ENCODE assay signal across 8 cellular contexts in the genomic region with DNA sequence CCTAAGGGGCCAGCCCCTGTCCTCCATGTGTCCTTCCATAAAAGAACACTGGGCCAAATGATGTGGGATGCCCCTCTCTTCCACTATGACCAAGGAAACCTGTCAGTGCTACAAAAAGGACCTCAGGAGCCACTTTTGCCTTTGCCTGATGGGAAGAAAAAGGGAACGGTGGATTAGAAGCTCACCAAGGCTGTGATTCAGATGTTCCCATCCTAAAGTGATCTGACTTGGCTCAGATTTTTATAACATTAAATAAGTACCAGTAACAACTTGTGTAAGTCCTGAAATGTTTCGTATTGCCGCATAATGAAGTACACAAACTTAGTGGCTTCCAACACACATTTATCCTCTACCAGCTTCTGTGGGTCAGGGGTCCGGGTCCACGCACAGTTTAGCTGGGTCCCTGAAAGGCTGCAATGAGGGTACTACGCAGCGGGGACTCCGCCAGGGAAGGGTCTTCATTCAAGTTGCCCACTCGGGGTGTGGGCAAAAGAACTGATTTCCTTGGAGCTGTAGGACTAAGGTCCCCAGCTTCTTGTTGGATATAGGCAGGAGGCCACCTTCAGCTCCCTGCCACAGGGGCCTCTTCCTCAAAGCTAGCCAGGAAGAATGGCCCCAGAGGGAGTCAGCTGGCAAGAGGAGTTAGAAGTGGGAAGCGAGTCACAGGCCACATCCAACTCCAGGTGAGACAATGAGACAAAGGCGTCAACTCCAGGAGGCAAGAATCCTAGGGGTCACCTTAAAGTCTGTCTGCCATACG.
DNase-seq lines count a peak whose midpoint lies in the region; ATAC-seq and TF ChIP-seq lines count a peak whose summit lies in the region.

No MANE protein-coding gene starts in this region.

- H3K4me1 ChIP-seq in testis, result peaks cover 48% of the 10 kb centered on the region

- no peaks in the 10 kb centered on the region for H3K27me3 Mint-ChIP-seq in T-helper 2 cell treated with Interferon-gamma antibody and Interleukin-4, amounts not matched to agents 5 μg/mL and 100 μg/mL, for 36 hours (ENCODE audit: low read depth)

- no peaks in the 10 kb centered on the region for H3K27me3 ChIP-seq in testis
- no peaks in the 10 kb centered on the region for H3K27me3 ChIP-seq in WERI-Rb-1 (ENCODE audit: insufficient read depth, low read depth, severe bottlenecking)

- no peak overlapping the region for H3K4me3 Mint-ChIP-seq in T-helper 2 cell treated with Interferon-gamma antibody and Interleukin-4, amounts not matched to agents 5 μg/mL and 100 μg/mL, for 36 hours

- H3K36me3 Mint-ChIP-seq in T-helper 2 cell treated with Interferon-gamma antibody and Interleukin-4, amounts not matched to agents 5 μg/mL and 100 μg/mL, for 36 hours (ENCODE audit: low read depth), result peaks cover 19% of the 10 kb centered on the region

- H3K9me3 Mint-ChIP-seq in T-helper 2 cell treated with Interferon-gamma antibody and Interleukin-4, amounts not matched to agents 5 μg/mL and 100 μg/mL, for 36 hours, result no peaks in the 10 kb centered on the region

- no peak for TF ChIP-seq POLR2A in testis (IDR thresholded peaks at IDR 0.05)

- no peaks in the 10 kb centered on the region for H3K9me3 ChIP-seq in testis
- no peaks in the 10 kb centered on the region for H3K9me3 ChIP-seq in WERI-Rb-1 (ENCODE audit: severe bottlenecking)

- intact Hi-C loops in testis (cut with DNase I; ENCODE audit: low total_unique reads), result no loop called here

- H3K27ac Mint-ChIP-seq in T-helper 2 cell treated with Interferon-gamma antibody and Interleukin-4, amounts not matched to agents 5 μg/mL and 100 μg/mL, for 36 hours, result peak overlapping the region; percentile 98

- no peak for ATAC-seq in GM18868 (IDR thresholded peaks at IDR 0.05; ENCODE audit: unreplicated experiment)

- 93% methylated on average over 12 of the region's 12 CpGs for WGBS in testis, 2 donors

- H3K27ac ChIP-seq in angular gyrus (ENCODE audit: low read depth, low read length) (peak overlapping the region; percentile 65), testis (peak overlapping the region; percentile 77 to 90), WERI-Rb-1 (no peak overlapping the region)

- H3K4me3 ChIP-seq in testis, result no peak overlapping the region
- no peak overlapping the region for H3K4me3 ChIP-seq in WERI-Rb-1 (ENCODE audit: low read depth, low read length)

- H3K36me3 ChIP-seq in testis (ENCODE audit: low read depth, missing control alignments), result no peaks in the 10 kb centered on the region
- H3K36me3 ChIP-seq in WERI-Rb-1, result no peaks in the 10 kb centered on the region

- no peak for TF ChIP-seq CTCF in testis (IDR thresholded peaks at IDR 0.05)
- TF ChIP-seq CTCF in WERI-Rb-1 (IDR thresholded peaks at IDR 0.05; ENCODE audit: low read depth, low read length), result no peak

- H3K4me1 Mint-ChIP-seq in T-helper 2 cell treated with Interferon-gamma antibody and Interleukin-4, amounts not matched to agents 5 μg/mL and 100 μg/mL, for 36 hours (ENCODE audit: low read depth), result peaks cover 70% of the 10 kb centered on the region

- no peak for DNase-seq in T-helper 2 cell treated with Interferon-gamma antibody and Interleukin-4, amounts not matched to agents 5 μg/mL and 100 μg/mL, for 36 hours (ENCODE audit: low spot score)
- DNase-seq in T-helper 2 cell (no peak), kidney tubule cell (ENCODE audit: low spot score) (peak; percentile 38), testis (no peak), amniotic stem cell (lab: John Stamatoyannopoulos, UW) (no peak), WERI-Rb-1 (no peak)
